Comparison of ENCODE assay signal across 7 cellular contexts in genomic region chrX:123629502-123629901, GRCh38.
"Had no signal": no experiment of that assay in that cellular context is flagged by ENCODE, and none has a peak within 500 bp of the region (broad histone marks: within the 10 kb centered on the region; RNA-seq: fewer than 3 reads in every experiment).

No MANE protein-coding gene starts in this region.

- H3K4me1 Mint-ChIP-seq: GM23338, H9 had no signal

- H3K4me3 Mint-ChIP-seq: GM23338, H9 had no signal

- FAIRE-seq: H1, H54, HTR-8/SVneo had no signal

- H3K4me3 ChIP-seq: GM23338 had no signal

- H2AFZ ChIP-seq: GM23338 had no signal

- ATAC-seq: GM23338 had no signal

- DNase-seq: H9, HCEC 1CT, IMR-90 had no signal

- H3K9me3 Mint-ChIP-seq: GM23338 had no signal

- H3K27ac Mint-ChIP-seq: GM23338, H9 had no signal

- H3K4me2 ChIP-seq: GM23338 had no signal
